Comparison of ENCODE assay signal across 23 cellular contexts in genomic region chr1:75373542-75374159, GRCh38.
"Had no signal": no experiment of that assay in that cellular context is flagged by ENCODE, and none has a peak within 500 bp of the region (broad histone marks: within the 10 kb centered on the region; RNA-seq: fewer than 3 reads in every experiment).

No MANE protein-coding gene starts in this region.

- FAIRE-seq: keratinocyte, TTC549 had no signal

- H3K27ac ChIP-seq: body of pancreas, colonic mucosa, right atrium auricular region, testis, upper lobe of left lung had no signal

- H3K27me3 Mint-ChIP-seq: activated B cell treated with CpG ODN at 0.5 μM for 24 hours; activated CD4-positive, alpha-beta memory T cell treated with anti-CD3 and anti-CD28 coated beads, Interleukin-2, amount 10 ng/mL, durations not matched to agents 7 days and 5 days; activated CD8-positive, alpha-beta memory T cell treated with anti-CD3 and anti-CD28 coated beads, Interleukin-2, amount 10 ng/mL, durations not matched to agents 7 days and 5 days; activated naive CD8-positive, alpha-beta T cell treated with anti-CD3 and anti-CD28 coated beads, Interleukin-2, amount 10 ng/mL, durations not matched to agents 7 days and 5 days; central memory CD8-positive, alpha-beta T cell; natural killer cell treated with Interleukin-12 subunit alpha and Interleukin-12 subunit beta and Interleukin-15 and Interleukin-18, amount 100 ng/mL, for 72 hours; progenitor cell of endocrine pancreas had no signal

- DNase-seq: activated B cell treated with CpG ODN at 0.5 μM for 24 hours; activated CD4-positive, alpha-beta memory T cell treated with anti-CD3 and anti-CD28 coated beads, Interleukin-2, amount 10 ng/mL, durations not matched to agents 7 days and 5 days; activated CD4-positive, alpha-beta T cell treated with anti-CD3 and anti-CD28 coated beads for 4 hours; activated CD8-positive, alpha-beta memory T cell treated with anti-CD3 and anti-CD28 coated beads, Interleukin-2, amount 10 ng/mL, durations not matched to agents 7 days and 5 days; activated naive CD8-positive, alpha-beta T cell treated with anti-CD3 and anti-CD28 coated beads, Interleukin-2, amount 10 ng/mL, durations not matched to agents 7 days and 5 days; amygdala; body of pancreas; colonic mucosa; erythroblast; foreskin melanocyte; glutamatergic neuron; nucleus accumbens; stimulated activated CD4-positive, alpha-beta T cell treated with anti-CD3 and anti-CD28 coated beads, Interleukin-2, amount 100 ng/mL, for 24 hours; testis; upper lobe of left lung had no signal

- H3K4me3 ChIP-seq: body of pancreas, colonic mucosa, lung, right atrium auricular region, testis, upper lobe of left lung had no signal

- H3K36me3 ChIP-seq: colonic mucosa, right atrium auricular region, upper lobe of left lung had no signal

- H3K4me3 Mint-ChIP-seq: activated B cell treated with CpG ODN at 0.5 μM for 24 hours; activated CD4-positive, alpha-beta memory T cell treated with anti-CD3 and anti-CD28 coated beads, Interleukin-2, amount 10 ng/mL, durations not matched to agents 7 days and 5 days; activated CD8-positive, alpha-beta memory T cell treated with anti-CD3 and anti-CD28 coated beads, Interleukin-2, amount 10 ng/mL, durations not matched to agents 7 days and 5 days; activated naive CD8-positive, alpha-beta T cell treated with anti-CD3 and anti-CD28 coated beads, Interleukin-2, amount 10 ng/mL, durations not matched to agents 7 days and 5 days; natural killer cell treated with Interleukin-12 subunit alpha and Interleukin-12 subunit beta and Interleukin-15 and Interleukin-18, amount 100 ng/mL, for 72 hours; T-helper 2 cell treated with Interferon-gamma antibody and Interleukin-4, amounts not matched to agents 5 μg/mL and 100 μg/mL, for 36 hours had no signal

- H3K9me3 Mint-ChIP-seq: activated naive CD8-positive, alpha-beta T cell treated with anti-CD3 and anti-CD28 coated beads, Interleukin-2, amount 10 ng/mL, durations not matched to agents 7 days and 5 days; central memory CD8-positive, alpha-beta T cell; natural killer cell treated with Interleukin-12 subunit alpha and Interleukin-12 subunit beta and Interleukin-15 and Interleukin-18, amount 100 ng/mL, for 72 hours had no signal

- H3K4me1 Mint-ChIP-seq: activated CD8-positive, alpha-beta memory T cell treated with anti-CD3 and anti-CD28 coated beads, Interleukin-2, amount 10 ng/mL, durations not matched to agents 7 days and 5 days; activated naive CD8-positive, alpha-beta T cell treated with anti-CD3 and anti-CD28 coated beads, Interleukin-2, amount 10 ng/mL, durations not matched to agents 7 days and 5 days; central memory CD8-positive, alpha-beta T cell had no signal

- H3K36me3 Mint-ChIP-seq: activated CD8-positive, alpha-beta memory T cell treated with anti-CD3 and anti-CD28 coated beads, Interleukin-2, amount 10 ng/mL, durations not matched to agents 7 days and 5 days; activated naive CD8-positive, alpha-beta T cell treated with anti-CD3 and anti-CD28 coated beads, Interleukin-2, amount 10 ng/mL, durations not matched to agents 7 days and 5 days; natural killer cell treated with Interleukin-12 subunit alpha and Interleukin-12 subunit beta and Interleukin-15 and Interleukin-18, amount 100 ng/mL, for 72 hours had no signal

- H3K4me1 ChIP-seq: body of pancreas, colonic mucosa, right atrium auricular region, testis, upper lobe of left lung had no signal

- H3K27me3 ChIP-seq: body of pancreas, colonic mucosa, right atrium auricular region, testis, upper lobe of left lung had no signal

- ATAC-seq: activated CD8-positive, alpha-beta memory T cell treated with anti-CD3 and anti-CD28 coated beads, Interleukin-2, amount 10 ng/mL, durations not matched to agents 7 days and 5 days; body of pancreas; natural killer cell treated with Interleukin-12 subunit alpha and Interleukin-12 subunit beta and Interleukin-15 and Interleukin-18, amount 100 ng/mL, for 72 hours had no signal

- H3K9me3 ChIP-seq: body of pancreas, colonic mucosa, right atrium auricular region, testis, upper lobe of left lung had no signal

- H3K27ac Mint-ChIP-seq: activated B cell treated with CpG ODN at 0.5 μM for 24 hours; activated CD4-positive, alpha-beta memory T cell treated with anti-CD3 and anti-CD28 coated beads, Interleukin-2, amount 10 ng/mL, durations not matched to agents 7 days and 5 days; activated CD8-positive, alpha-beta memory T cell treated with anti-CD3 and anti-CD28 coated beads, Interleukin-2, amount 10 ng/mL, durations not matched to agents 7 days and 5 days; activated naive CD8-positive, alpha-beta T cell treated with anti-CD3 and anti-CD28 coated beads, Interleukin-2, amount 10 ng/mL, durations not matched to agents 7 days and 5 days; natural killer cell treated with Interleukin-12 subunit alpha and Interleukin-12 subunit beta and Interleukin-15 and Interleukin-18, amount 100 ng/mL, for 72 hours; progenitor cell of endocrine pancreas; T-helper 2 cell treated with Interferon-gamma antibody and Interleukin-4, amounts not matched to agents 5 μg/mL and 100 μg/mL, for 36 hours had no signal
